In the genomic region with DNA sequence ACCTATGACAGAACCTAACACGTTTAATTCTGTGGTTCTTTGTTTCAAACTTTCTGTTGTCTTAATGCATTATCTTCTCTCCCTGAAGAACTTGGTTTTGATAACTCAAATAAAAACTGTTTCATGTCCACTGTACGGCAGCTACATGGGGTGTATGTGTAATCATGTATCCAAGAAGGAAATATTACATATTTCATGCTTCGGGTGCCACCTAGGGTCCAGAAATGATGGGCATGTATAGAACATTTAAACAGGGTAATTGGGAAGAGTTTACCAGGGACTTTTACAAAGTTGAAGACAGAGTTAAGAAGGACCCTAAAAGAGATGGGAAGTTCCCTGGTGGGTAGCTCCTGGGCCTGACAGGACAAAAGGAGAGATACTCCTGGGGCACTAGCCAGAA, we compare ENCODE assay signal across 17 cellular contexts.
A peak's percentile ranks its signal among the peaks of the same experiment; 100 is the strongest.
DNase-seq lines count a peak whose midpoint lies in the region; ATAC-seq, FAIRE-seq and TF ChIP-seq lines count a peak whose summit lies in the region.
"Had no signal": no experiment of that assay in that cellular context is flagged by ENCODE, and none has a peak within 500 bp of the region (broad histone marks: within the 10 kb centered on the region; RNA-seq: fewer than 3 reads in every experiment).

No MANE protein-coding gene starts in this region.

- no peak for ATAC-seq in T-helper 17 cell
- ATAC-seq: right cardiac atrium had no signal

- no peaks in the 10 kb centered on the region for H3K4me1 Mint-ChIP-seq in T-helper 17 cell
- H3K4me1 Mint-ChIP-seq: B cell had no signal

- no peak overlapping the region for H3K27ac Mint-ChIP-seq in T-helper 17 cell
- H3K27ac Mint-ChIP-seq: B cell; T-helper 2 cell treated with Interferon-gamma antibody and Interleukin-4, amounts not matched to agents 5 μg/mL and 100 μg/mL, for 36 hours had no signal

- FAIRE-seq in GM12892 (lab: Jason Lieb, UNC) = no peak
- FAIRE-seq in H54 (lab: Jason Lieb, UNC) = no peak

- no peak overlapping the region for H3K9ac ChIP-seq in Karpas-422 (ENCODE audit: low read length)

- H3K27ac ChIP-seq in Karpas-422 (ENCODE audit: low read length) (no peak overlapping the region), VCaP (no peak overlapping the region)

- no peaks in the 10 kb centered on the region for H3K4me1 ChIP-seq in Karpas-422 (ENCODE audit: low read length)

- peak; percentile 27 for TF ChIP-seq CTCF in AG10803 (conservative IDR thresholded peaks at IDR 0.05; ENCODE audit: low read length)
- peak; percentile 69 for TF ChIP-seq CTCF in VCaP (conservative IDR thresholded peaks at IDR 0.05)

- H3K9me3 ChIP-seq in Karpas-422 (ENCODE audit: low read length) = no peaks in the 10 kb centered on the region; the same call in 1 of the 2 replicates
- H3K9me3 ChIP-seq in T-helper 17 cell (ENCODE audit: control insufficient read depth, low read length, poor library complexity, severe bottlenecking) = no peaks in the 10 kb centered on the region

- no peaks in the 10 kb centered on the region for H4K20me1 ChIP-seq in Karpas-422 (ENCODE audit: insufficient read depth, low read depth, low read length)

- H3K4me2 ChIP-seq in Karpas-422 (ENCODE audit: low read depth, low read length, poor library complexity, severe bottlenecking) = no peak overlapping the region

- H3K27me3 Mint-ChIP-seq in T-helper 17 cell = no peaks in the 10 kb centered on the region
- H3K27me3 Mint-ChIP-seq: B cell had no signal

- H3K9me2 ChIP-seq in Karpas-422 (replicated peaks; ENCODE audit: insufficient read depth, low read length) = no peaks in the 10 kb centered on the region

- H3K4me3 Mint-ChIP-seq in T-helper 17 cell = no peak overlapping the region
- H3K4me3 Mint-ChIP-seq: B cell; T-helper 2 cell treated with Interferon-gamma antibody and Interleukin-4, amounts not matched to agents 5 μg/mL and 100 μg/mL, for 36 hours had no signal

- H3K36me3 ChIP-seq in Karpas-422 (ENCODE audit: insufficient read depth, low read length) = no peaks in the 10 kb centered on the region

- no peaks in the 10 kb centered on the region for H3K27me3 ChIP-seq in Karpas-422 (ENCODE audit: low read length)

- H3K4me3 ChIP-seq in AG10803 (ENCODE audit: low read length) (no peak overlapping the region), Karpas-422 (ENCODE audit: low read length) (no peak overlapping the region)

- TF ChIP-seq POLR2A in GM12892 (IDR thresholded peaks at IDR 0.05; ENCODE audit: low read depth, low read length) (no peak), H54 (IDR thresholded peaks at IDR 0.05; ENCODE audit: low read depth, low read length) (no peak)

- no peak overlapping the region for H2AFZ ChIP-seq in Karpas-422 (ENCODE audit: low read length)

- H3K79me2 ChIP-seq in Karpas-422 (ENCODE audit: low read length) = no peaks in the 10 kb centered on the region

- DNase-seq in AG10803 (ENCODE audit: low read depth) (no peak), Karpas-422 (peak; percentile 42), fibroblast of the conjunctiva (ENCODE audit: low read depth) (peak; percentile 23), T-helper 17 cell (no peak), GM12892 (ENCODE audit: insufficient read length) (no peak), mesenteric fat pad (ENCODE audit: low spot score) (no peak), H54 (ENCODE audit: insufficient read length, low spot score) (no peak)
- DNase-seq: activated CD4-positive, alpha-beta T cell treated with anti-CD3 and anti-CD28 coated beads for 1 hour; activated naive CD4-positive, alpha-beta T cell treated with anti-CD3 and anti-CD28 coated beads, Interleukin-2, amount 50 U/mL, for 16 hours; effector memory CD4-positive, alpha-beta T cell; NCI-H187 treated with DMSO at 0.1 percent for 48 hours; NCI-H510A treated with DMSO at 0.1 percent for 48 hours; right cardiac atrium; Right ventricle myocardium superior had no signal

- H3K36me3 Mint-ChIP-seq in T-helper 17 cell (ENCODE audit: low read depth) = no peaks in the 10 kb centered on the region

Comparison
In these comparisons a context has a peak if more than half of its experiments do, and no peak if none do; other contexts are left out.
1. DNase-seq: peak in Karpas-422 (single experiment) and fibroblast of the conjunctiva (single experiment); none in AG10803 (single experiment), T-helper 17 cell (0 of 3), GM12892 (single experiment), mesenteric fat pad (single experiment) and H54 (single experiment).